Comparison of ENCODE assay signal across 18 cellular contexts in the genomic region with DNA sequence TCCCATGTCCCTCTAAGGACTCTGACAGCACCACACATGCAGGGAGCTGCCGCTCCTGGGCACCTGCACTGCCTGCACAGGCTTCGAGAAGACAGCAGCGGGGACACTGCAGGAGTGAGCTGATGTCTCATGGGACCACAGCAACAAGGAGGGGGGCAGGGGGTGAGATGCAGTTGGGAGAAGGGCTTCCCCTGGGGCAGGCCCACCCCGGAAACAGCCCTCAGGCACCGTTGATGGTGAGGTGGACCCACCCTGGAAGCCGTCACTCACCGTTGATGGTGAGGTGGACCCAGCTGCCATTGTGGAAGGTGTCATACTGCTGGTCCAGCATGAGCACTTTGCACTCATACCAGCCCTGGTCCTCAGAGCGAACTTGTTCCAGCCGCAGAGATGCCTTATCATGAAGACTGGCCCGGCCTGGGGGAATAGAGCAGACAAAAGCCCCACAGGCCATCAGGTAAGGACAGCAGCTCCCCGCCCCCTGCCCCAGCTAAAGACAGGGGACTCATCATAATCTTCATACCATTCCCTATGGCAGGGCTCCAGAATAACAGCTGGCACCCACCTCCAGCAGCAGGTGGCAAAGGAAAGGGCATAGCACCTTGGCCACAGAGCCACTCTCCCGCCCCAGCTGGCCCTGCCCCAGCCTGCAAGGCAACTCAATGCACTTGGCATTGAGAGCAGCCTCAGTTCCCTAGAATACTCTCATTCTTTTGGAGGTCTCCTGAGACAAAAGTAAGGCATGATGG. TPM values are rescaled to one million over a fixed set of nuclear protein-coding genes. Genes with fewer than 3 reads are reported as not detected.
DNase-seq lines count a peak whose midpoint lies in the region; ATAC-seq and TF ChIP-seq lines count a peak whose summit lies in the region.
"Had no signal": no experiment of that assay in that cellular context is flagged by ENCODE, and none has a peak within 500 bp of the region (broad histone marks: within the 10 kb centered on the region; RNA-seq: fewer than 3 reads in every experiment).

No MANE protein-coding gene starts in this region.

- no peaks in the 10 kb centered on the region for H3K27me3 Mint-ChIP-seq in activated CD4-positive, alpha-beta T cell treated with anti-CD3 and anti-CD28 coated beads, Interleukin-2, amount 10 ng/mL, durations not matched to agents 7 days and 5 days
- H3K27me3 Mint-ChIP-seq in CD4-positive, alpha-beta memory T cell: peaks cover 0 to 10% of the 10 kb centered on the region in 2 donors
- H3K27me3 Mint-ChIP-seq in activated CD4-positive, alpha-beta memory T cell treated with anti-CD3 and anti-CD28 coated beads, Interleukin-2, amount 10 ng/mL, durations not matched to agents 7 days and 5 days: no peaks in the 10 kb centered on the region
- H3K27me3 Mint-ChIP-seq in glutamatergic neuron (ENCODE audit: unreplicated experiment): peaks cover 40% of the 10 kb centered on the region

- H3K9me3 Mint-ChIP-seq in activated CD4-positive, alpha-beta T cell treated with anti-CD3 and anti-CD28 coated beads, Interleukin-2, amount 10 ng/mL, durations not matched to agents 7 days and 5 days: peaks cover 3% of the 10 kb centered on the region
- H3K9me3 Mint-ChIP-seq in CD4-positive, alpha-beta memory T cell: no peaks in the 10 kb centered on the region
- H3K9me3 Mint-ChIP-seq in activated CD4-positive, alpha-beta memory T cell treated with anti-CD3 and anti-CD28 coated beads, Interleukin-2, amount 10 ng/mL, durations not matched to agents 7 days and 5 days: peaks cover 3% of the 10 kb centered on the region
- H3K9me3 Mint-ChIP-seq in glutamatergic neuron (ENCODE audit: unreplicated experiment): peaks cover 41% of the 10 kb centered on the region

- intact Hi-C loops in CD4-positive, alpha-beta memory T cell (cut with micrococcal nuclease): no loop called here
- intact Hi-C loops in tibial artery (cut with DNase I; ENCODE audit: low total_unique reads): no loop called here

- no peak for DNase-seq in activated CD4-positive, alpha-beta T cell treated with anti-CD3 and anti-CD28 coated beads, Interleukin-2, amount 10 ng/mL, durations not matched to agents 7 days and 5 days
- no peak for DNase-seq in activated CD4-positive, alpha-beta T cell treated with anti-CD3 and anti-CD28 coated beads for 4 hours
- DNase-seq in CD4-positive, alpha-beta memory T cell: no peak
- no peak for DNase-seq in activated CD4-positive, alpha-beta memory T cell treated with anti-CD3 and anti-CD28 coated beads, Interleukin-2, amount 10 ng/mL, durations not matched to agents 7 days and 5 days
- DNase-seq in glutamatergic neuron: no peak
- no peak for DNase-seq in tibial artery
- DNase-seq in AG20443 (ENCODE audit: low spot score): no peak
- DNase-seq: COR-L47; effector CD8-positive, alpha-beta T cell; hypothalamus; left colon; NCI-H1092; retina; RPMI8226; uterus had no signal

- H3K36me3 Mint-ChIP-seq in activated CD4-positive, alpha-beta T cell treated with anti-CD3 and anti-CD28 coated beads, Interleukin-2, amount 10 ng/mL, durations not matched to agents 7 days and 5 days (ENCODE audit: low read depth): peaks cover 73% of the 10 kb centered on the region
- peaks cover 22 to 24% of the 10 kb centered on the region in 2 donors for H3K36me3 Mint-ChIP-seq in CD4-positive, alpha-beta memory T cell
- H3K36me3 Mint-ChIP-seq in activated CD4-positive, alpha-beta memory T cell treated with anti-CD3 and anti-CD28 coated beads, Interleukin-2, amount 10 ng/mL, durations not matched to agents 7 days and 5 days (ENCODE audit: low read depth): peaks cover 58% of the 10 kb centered on the region
- peaks cover 23% of the 10 kb centered on the region for H3K36me3 Mint-ChIP-seq in glutamatergic neuron (ENCODE audit: unreplicated experiment)

- H3K4me1 ChIP-seq in CD4-positive, alpha-beta memory T cell (ENCODE audit: insufficient read depth, low read length): peaks cover 65% of the 10 kb centered on the region
- H3K4me1 ChIP-seq in tibial artery: peaks cover 0 to 43% (median 39%) of the 10 kb centered on the region in 4 donors

- H3K4me1 Mint-ChIP-seq in activated CD4-positive, alpha-beta T cell treated with anti-CD3 and anti-CD28 coated beads, Interleukin-2, amount 10 ng/mL, durations not matched to agents 7 days and 5 days: peaks cover 93% of the 10 kb centered on the region
- peaks cover 43 to 84% (median 60%) of the 10 kb centered on the region in 4 donors for H3K4me1 Mint-ChIP-seq in CD4-positive, alpha-beta memory T cell
- H3K4me1 Mint-ChIP-seq in activated CD4-positive, alpha-beta memory T cell treated with anti-CD3 and anti-CD28 coated beads, Interleukin-2, amount 10 ng/mL, durations not matched to agents 7 days and 5 days: peaks cover 86% of the 10 kb centered on the region
- H3K4me1 Mint-ChIP-seq in glutamatergic neuron (ENCODE audit: low read depth, unreplicated experiment): peaks cover 86% of the 10 kb centered on the region

- POLR2A ChIA-PET in activated CD4-positive, alpha-beta T cell treated with anti-CD3 and anti-CD28 coated beads, Interleukin-2, amount 10 ng/mL, durations not matched to agents 7 days and 5 days (lab: Charles Lee): interaction anchor here (1.0 kb wide), 1 partner anchor 281 kb away, joined by 3 read pairs; the partner anchor contains the start of gene VPS26B
- POLR2A ChIA-PET in CD4-positive, alpha-beta memory T cell (lab: Charles Lee; ENCODE audit: partially characterized antibody): interaction anchor here (0.7 to 6.8 kb wide), 9 partner anchors 9 to 310 kb away, joined by 3 to 100 read pairs (median 5); partner anchors contain the start of genes ACAD8, IGSF9B, NCAPD3 and VPS26B
- POLR2A ChIA-PET in activated CD4-positive, alpha-beta memory T cell treated with anti-CD3 and anti-CD28 coated beads, Interleukin-2, amount 10 ng/mL, durations not matched to agents 7 days and 5 days (lab: Charles Lee): interaction anchor here (0.7 to 7.3 kb wide), 8 partner anchors 12 to 281 kb away, joined by 3 to 57 read pairs (median 4); partner anchors contain the start of genes IGSF9B and VPS26B

- peak overlapping the region; percentile 96 for H3K27ac Mint-ChIP-seq in activated CD4-positive, alpha-beta T cell treated with anti-CD3 and anti-CD28 coated beads, Interleukin-2, amount 10 ng/mL, durations not matched to agents 7 days and 5 days
- peak overlapping the region; percentile 94 to 100 (median 98) for H3K27ac Mint-ChIP-seq in CD4-positive, alpha-beta memory T cell
- H3K27ac Mint-ChIP-seq in activated CD4-positive, alpha-beta memory T cell treated with anti-CD3 and anti-CD28 coated beads, Interleukin-2, amount 10 ng/mL, durations not matched to agents 7 days and 5 days: peak overlapping the region; percentile 99
- peak overlapping the region; percentile 34 for H3K27ac Mint-ChIP-seq in glutamatergic neuron (ENCODE audit: unreplicated experiment)

- no peaks in the 10 kb centered on the region for H3K27me3 ChIP-seq in CD4-positive, alpha-beta memory T cell (ENCODE audit: insufficient read depth, low read length)
- H3K27me3 ChIP-seq in tibial artery: no peaks in the 10 kb centered on the region
- H3K27me3 ChIP-seq: uterus had no signal

- peak overlapping the region; percentile 71 for H3K27ac ChIP-seq in CD4-positive, alpha-beta memory T cell (ENCODE audit: low read depth, low read length)
- H3K27ac ChIP-seq in tibial artery: no peak overlapping the region
- H3K27ac ChIP-seq: VCaP had no signal

- no peaks in the 10 kb centered on the region for H3K9me3 ChIP-seq in CD4-positive, alpha-beta memory T cell (ENCODE audit: control insufficient read depth in 1 of 2, low read length in 2 of 2)
- no peaks in the 10 kb centered on the region for H3K9me3 ChIP-seq in tibial artery
- H3K9me3 ChIP-seq: uterus had no signal

- H3K4me3 Mint-ChIP-seq in activated CD4-positive, alpha-beta T cell treated with anti-CD3 and anti-CD28 coated beads, Interleukin-2, amount 10 ng/mL, durations not matched to agents 7 days and 5 days: peak overlapping the region; percentile 88
- peak overlapping the region; percentile 83 to 93 (median 85) for H3K4me3 Mint-ChIP-seq in CD4-positive, alpha-beta memory T cell
- peak overlapping the region; percentile 80 for H3K4me3 Mint-ChIP-seq in activated CD4-positive, alpha-beta memory T cell treated with anti-CD3 and anti-CD28 coated beads, Interleukin-2, amount 10 ng/mL, durations not matched to agents 7 days and 5 days
- peak overlapping the region; percentile 54 for H3K4me3 Mint-ChIP-seq in glutamatergic neuron (ENCODE audit: unreplicated experiment)

- no peaks in the 10 kb centered on the region for H3K36me3 ChIP-seq in CD4-positive, alpha-beta memory T cell (ENCODE audit: insufficient read depth, low read length)
- H3K36me3 ChIP-seq in tibial artery: peaks cover 9 to 32% (median 18%) of the 10 kb centered on the region in 3 donors
- H3K36me3 ChIP-seq: uterus had no signal

- no peak for TF ChIP-seq CTCF in glutamatergic neuron (IDR thresholded peaks at IDR 0.05; ENCODE audit: partially characterized antibody, unreplicated experiment)
- no peak for TF ChIP-seq CTCF in tibial artery (IDR thresholded peaks at IDR 0.05)

- H3K4me3 ChIP-seq in CD4-positive, alpha-beta memory T cell (ENCODE audit: low read length in 2 of 2): peak overlapping the region in 1 of 2 donors; percentile 34
- H3K4me3 ChIP-seq in tibial artery: no peak overlapping the region
- H3K4me3 ChIP-seq: uterus had no signal

- CTCF ChIA-PET in activated CD4-positive, alpha-beta T cell treated with anti-CD3 and anti-CD28 coated beads, Interleukin-2, amount 10 ng/mL, durations not matched to agents 7 days and 5 days (lab: Charles Lee): interaction anchor here (0.6 to 6.2 kb wide), 7 partner anchors 8 to 91 kb away, joined by 3 to 36 read pairs (median 5); no protein-coding TSS in a partner anchor
- CTCF ChIA-PET in CD4-positive, alpha-beta memory T cell (lab: Charles Lee; ENCODE audit: partially characterized antibody): interaction anchor here (1.1 to 3.2 kb wide), 4 partner anchors 13 to 106 kb away, joined by 4 to 36 read pairs (median 6); no protein-coding TSS in a partner anchor
- CTCF ChIA-PET in activated CD4-positive, alpha-beta memory T cell treated with anti-CD3 and anti-CD28 coated beads, Interleukin-2, amount 10 ng/mL, durations not matched to agents 7 days and 5 days (lab: Charles Lee): interaction anchor here (1.0 to 7.4 kb wide), 6 partner anchors 11 to 192 kb away, joined by 3 to 77 read pairs (median 4); no protein-coding TSS in a partner anchor

- no peak for ATAC-seq in HG02610 (IDR thresholded peaks at IDR 0.05; ENCODE audit: unreplicated experiment)
- ATAC-seq: left colon had no signal

RNA-seq across cellular contexts. Expression of gene IGSF9B, which starts 12.6 kb away (rescaled TPM):
- total RNA-seq in activated CD4-positive, alpha-beta T cell treated with anti-CD3 and anti-CD28 coated beads, Interleukin-2, amount 10 ng/mL, durations not matched to agents 7 days and 5 days: 100 to 1,000 TPM; 130 to 142 TPM
- 10 to 100 TPM; 36.0 to 38.6 TPM for total RNA-seq in CD4-positive, alpha-beta memory T cell
- polyA plus RNA-seq in CD4-positive, alpha-beta memory T cell: 1 to 10 TPM in 1 of 2 donors, under 1 TPM in 1; 0.59 to 2.5 TPM
- total RNA-seq in activated CD4-positive, alpha-beta memory T cell treated with anti-CD3 and anti-CD28 coated beads, Interleukin-2, amount 10 ng/mL, durations not matched to agents 7 days and 5 days: 10 to 100 TPM; 66.2 to 70.8 TPM
- total RNA-seq in glutamatergic neuron (ENCODE audit: unreplicated experiment): 209 TPM
- polyA plus RNA-seq: AG04450 had no signal

Comparison
In these comparisons a context has a peak if more than half of its experiments do, and no peak if none do; other contexts are left out.
1. H3K27ac Mint-ChIP-seq: peak in every context shown above with its lines; median percentile 99 in activated CD4-positive, alpha-beta memory T cell treated with anti-CD3 and anti-CD28 coated beads, Interleukin-2, amount 10 ng/mL, durations not matched to agents 7 days and 5 days; 98 in CD4-positive, alpha-beta memory T cell; 96 in activated CD4-positive, alpha-beta T cell treated with anti-CD3 and anti-CD28 coated beads, Interleukin-2, amount 10 ng/mL, durations not matched to agents 7 days and 5 days; 34 in glutamatergic neuron.